1 cellular context compared by ENCODE assay signal in genomic region chr10:119872860-119873671, GRCh38.
TF ChIP-seq lines count a peak whose summit lies in the region.

No MANE protein-coding gene starts in this region.

TF ChIP-seq in GM12878, 131 proteins besides CTCF, POLR2A, EP300 and RAD21 (continued from another document and continues in another):
- TF ChIP-seq NKRF (conservative IDR thresholded peaks at IDR 0.05) (0 out of 2 replicates have a peak, but pooled peaks have one; percentile 22), JUND (IDR thresholded peaks at IDR 0.05; ENCODE audit: low read depth, low read length) (0 out of 2 replicates have a peak, but pooled peaks have one; percentile 7), POU2F2 (IDR thresholded peaks at IDR 0.05; ENCODE audit: borderline replicate concordance, low read depth, low read length) (peak; percentile 36; the same call in 1 of the 3 replicates), POLR2AphosphoS5 (IDR thresholded peaks at IDR 0.05; ENCODE audit: low read length) (peak; percentile 71; the same call in 1 of the 2 replicates), CHD4 (IDR thresholded peaks at IDR 0.05) (no peak), SMC3 (IDR thresholded peaks at IDR 0.05; ENCODE audit: borderline replicate concordance, low read length) (no peak), NR2F1 (conservative IDR thresholded peaks at IDR 0.05) (0 out of 2 replicates have a peak, but pooled peaks have one; percentile 28), SPI1 (IDR thresholded peaks at IDR 0.05; ENCODE audit: borderline replicate concordance, insufficient read depth, low read depth, low read length) (no peak), NFXL1 (IDR thresholded peaks at IDR 0.05; ENCODE audit: borderline replicate concordance) (0 out of 2 replicates have a peak, but pooled peaks have one; percentile 39), IRF4 (IDR thresholded peaks at IDR 0.05; ENCODE audit: low read depth, low read length) (no peak), MEF2B (IDR thresholded peaks at IDR 0.05; ENCODE audit: partially characterized antibody, poor library complexity, severe bottlenecking) (peak; percentile 19), CHD2 (IDR thresholded peaks at IDR 0.05; ENCODE audit: borderline replicate concordance, low read depth, low read length) (peak; percentile 85), HDGF (IDR thresholded peaks at IDR 0.05) (no peak), BRCA1 (IDR thresholded peaks at IDR 0.05; ENCODE audit: low read depth, low read length) (no peak), HDAC6 (IDR thresholded peaks at IDR 0.05; ENCODE audit: unreplicated experiment) (no peak), BCL3 (IDR thresholded peaks at IDR 0.05; ENCODE audit: borderline replicate concordance, insufficient read depth, low read depth, low read length, poor library complexity, severe bottlenecking) (no peak), RELB (IDR thresholded peaks at IDR 0.05; ENCODE audit: low read depth) (peak; percentile 57; the same call in 1 of the 2 replicates), ZBTB33 (IDR thresholded peaks at IDR 0.05) (no peak), ZBTB4 (CRISPR knock-in tag; IDR thresholded peaks at IDR 0.05) (no peak), E4F1 (IDR thresholded peaks at IDR 0.05; ENCODE audit: borderline replicate concordance, partially characterized antibody) (no peak), SP1 (IDR thresholded peaks at IDR 0.05; ENCODE audit: low read depth, low read length) (peak; percentile 46), RELA (IDR thresholded peaks at IDR 0.05; ENCODE audit: borderline replicate concordance, partially characterized antibody) (peak; percentile 60), ZBTB40 (IDR thresholded peaks at IDR 0.05; ENCODE audit: borderline replicate concordance) (no peak), ZNF687 (IDR thresholded peaks at IDR 0.05) (peak; percentile 59), ELK1 (IDR thresholded peaks at IDR 0.05; ENCODE audit: low read depth, low read length) (no peak)
